In genomic region chr21:26943916-26944315, GRCh38 we compare ENCODE assay signal across 16 cellular contexts. TPM values are rescaled to one million over a fixed set of nuclear protein-coding genes. Genes with fewer than 3 reads are reported as not detected.
"Had no signal": no experiment of that assay in that cellular context is flagged by ENCODE, and none has a peak within 500 bp of the region (broad histone marks: within the 10 kb centered on the region; RNA-seq: fewer than 3 reads in every experiment).

No MANE protein-coding gene starts in this region.

- H3K4me3 ChIP-seq: colonic mucosa, esophagus muscularis mucosa, left ventricle myocardium inferior, pancreas, spleen had no signal

- H3K27ac ChIP-seq: colonic mucosa, esophagus muscularis mucosa, left ventricle myocardium inferior, pancreas, spleen had no signal

- DNase-seq: activated B cell treated with CpG ODN at 0.5 μM for 24 hours; activated CD4-positive, alpha-beta T cell treated with anti-CD3 and anti-CD28 coated beads for 48 hours; activated CD8-positive, alpha-beta memory T cell treated with anti-CD3 and anti-CD28 coated beads, Interleukin-2, amount 50 U/mL, for 4 hours; activated CD8-positive, alpha-beta T cell treated with anti-CD3 and anti-CD28 coated beads, Interleukin-2, amount 10 ng/mL, durations not matched to agents 7 days and 5 days; activated effector memory CD4-positive, alpha-beta T cell treated with anti-CD3 and anti-CD28 coated beads, Interleukin-2, amount 50 U/mL, for 16 hours; activated T-cell treated with anti-CD3 and anti-CD28 coated beads, Interleukin-2, amount 50 U/mL, for 48 hours; caudate nucleus; colonic mucosa; effector CD4-positive, alpha-beta T cell; hypothalamus; left ventricle myocardium inferior; naive B cell; pancreas; spleen had no signal

- H3K4me1 ChIP-seq: colonic mucosa had no signal

- H3K9me3 ChIP-seq: colonic mucosa, esophagus muscularis mucosa, left ventricle myocardium inferior, pancreas, spleen had no signal

- H3K27me3 ChIP-seq: colonic mucosa, esophagus muscularis mucosa, spleen had no signal

- H3K36me3 ChIP-seq: colonic mucosa, esophagus muscularis mucosa, left ventricle myocardium inferior, pancreas, spleen had no signal

RNA-seq across cellular contexts. Expression of gene ADAMTS5, which starts 23.0 kb away (rescaled TPM):
- total RNA-seq: activated B cell treated with CpG ODN at 0.5 μM for 24 hours; activated CD8-positive, alpha-beta T cell treated with anti-CD3 and anti-CD28 coated beads, Interleukin-2, amount 10 ng/mL, durations not matched to agents 7 days and 5 days; activated naive CD4-positive, alpha-beta T cell treated with anti-CD3 and anti-CD28 coated beads, Interleukin-2, amount 50 U/mL, for 72 hours had no signal
